ENCODE assay signal across 1 cellular context in the genomic region with DNA sequence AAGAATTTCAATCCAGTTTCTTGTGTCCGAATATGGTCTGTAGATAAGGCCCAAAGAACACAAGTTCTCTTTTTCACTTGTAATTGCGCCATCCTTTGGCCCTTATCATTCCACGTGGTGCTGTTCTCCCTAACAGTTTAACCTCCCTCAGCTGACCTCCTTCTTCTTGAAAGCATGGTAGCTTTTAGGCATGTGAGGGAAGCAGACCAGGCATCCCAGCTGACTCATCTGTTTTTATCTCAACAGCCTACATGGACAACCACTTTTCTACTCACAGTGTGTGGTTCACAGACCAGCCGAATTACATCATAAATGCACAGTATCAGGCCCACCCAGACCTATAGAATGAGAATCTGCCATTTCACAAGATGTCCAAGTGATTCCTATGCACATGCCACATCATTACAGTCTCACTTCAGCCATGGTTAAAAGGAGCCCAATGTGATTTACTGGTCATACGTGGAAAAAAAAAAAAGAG.
TF ChIP-seq lines count a peak whose summit lies in the region.

No MANE protein-coding gene starts in this region.

TF ChIP-seq in HepG2, 621 proteins besides CTCF, POLR2A, EP300 and RAD21 (continued from another document and continues in another):
- TF ChIP-seq ZNF576 (CRISPR knock-in tag; IDR thresholded peaks at IDR 0.05) (no peak), SMARCC2 (IDR thresholded peaks at IDR 0.05) (no peak), MEF2D (CRISPR knock-in tag; IDR thresholded peaks at IDR 0.05) (no peak), NONO (IDR thresholded peaks at IDR 0.05) (no peak), NONO (CRISPR knock-in tag; conservative IDR thresholded peaks at IDR 0.05) (0 out of 2 replicates have a peak, but pooled peaks have one; percentile 18), SOX6 (IDR thresholded peaks at IDR 0.05) (no peak), SOX6 (CRISPR knock-in tag; IDR thresholded peaks at IDR 0.05) (peak; percentile 79), ZSCAN9 (CRISPR knock-in tag; IDR thresholded peaks at IDR 0.05; ENCODE audit: borderline replicate concordance) (peak; percentile 50; the same call in 1 of the 2 replicates), XRCC5 (optimal IDR thresholded peaks at IDR 0.05; ENCODE audit: low read length) (peak; percentile 29), HNRNPK (IDR thresholded peaks at IDR 0.05; ENCODE audit: low read depth, low read length, poor library complexity, severe bottlenecking) (no peak), ZNF644 (CRISPR knock-in tag; IDR thresholded peaks at IDR 0.05; ENCODE audit: low read depth) (peak; percentile 94), SMYD3 (CRISPR knock-in tag; IDR thresholded peaks at IDR 0.05) (0 out of 2 replicates have a peak, but pooled peaks have one; percentile 37), SNAPC4 (CRISPR knock-in tag; IDR thresholded peaks at IDR 0.05) (no peak), GATA4 (IDR thresholded peaks at IDR 0.05; ENCODE audit: borderline replicate concordance, low read depth) (peak; percentile 67; the same call in 1 of the 2 replicates), MTERF4 (CRISPR knock-in tag; IDR thresholded peaks at IDR 0.05) (no peak), ZNF780A (CRISPR knock-in tag; IDR thresholded peaks at IDR 0.05) (no peak), NKX3-1 (CRISPR knock-in tag; IDR thresholded peaks at IDR 0.05) (no peak), HMGXB3 (CRISPR knock-in tag; IDR thresholded peaks at IDR 0.05; ENCODE audit: borderline replicate concordance) (peak; percentile 63; the same call in 1 of the 2 replicates), YY1 (IDR thresholded peaks at IDR 0.05; ENCODE audit: insufficient read depth, insufficient replicate concordance, low read depth, low read length) (no peak), CSRNP1 (CRISPR knock-in tag; IDR thresholded peaks at IDR 0.05) (no peak), ZNF672 (CRISPR knock-in tag; IDR thresholded peaks at IDR 0.05) (no peak), NFYB (CRISPR knock-in tag; IDR thresholded peaks at IDR 0.05) (no peak), PREB (CRISPR knock-in tag; IDR thresholded peaks at IDR 0.05) (no peak), ZNF556 (CRISPR knock-in tag; IDR thresholded peaks at IDR 0.05; ENCODE audit: borderline replicate concordance) (no peak), SKI (IDR thresholded peaks at IDR 0.05; ENCODE audit: partially characterized antibody) (no peak), HDAC1 (CRISPR knock-in tag; IDR thresholded peaks at IDR 0.05) (peak; percentile 57; the same call in 1 of the 2 replicates), ZNF460 (CRISPR knock-in tag; IDR thresholded peaks at IDR 0.05; ENCODE audit: borderline replicate concordance) (no peak), ZNF570 (CRISPR knock-in tag; IDR thresholded peaks at IDR 0.05; ENCODE audit: borderline replicate concordance) (no peak), FOXK2 (IDR thresholded peaks at IDR 0.05) (no peak), MED1 (CRISPR knock-in tag; IDR thresholded peaks at IDR 0.05) (peak; percentile 89), SRF (IDR thresholded peaks at IDR 0.05; ENCODE audit: low read depth, low read length) (peak; percentile 55; the same call in 1 of the 2 replicates), ZNF83 (CRISPR knock-in tag; IDR thresholded peaks at IDR 0.05; ENCODE audit: borderline replicate concordance) (no peak), KDM6A (CRISPR knock-in tag; IDR thresholded peaks at IDR 0.05; ENCODE audit: low read depth) (0 out of 2 replicates have a peak, but pooled peaks have one; percentile 30), FOXP4 (CRISPR knock-in tag; IDR thresholded peaks at IDR 0.05) (peak; percentile 79)
- TF ChIP-seq, protein P1, sequence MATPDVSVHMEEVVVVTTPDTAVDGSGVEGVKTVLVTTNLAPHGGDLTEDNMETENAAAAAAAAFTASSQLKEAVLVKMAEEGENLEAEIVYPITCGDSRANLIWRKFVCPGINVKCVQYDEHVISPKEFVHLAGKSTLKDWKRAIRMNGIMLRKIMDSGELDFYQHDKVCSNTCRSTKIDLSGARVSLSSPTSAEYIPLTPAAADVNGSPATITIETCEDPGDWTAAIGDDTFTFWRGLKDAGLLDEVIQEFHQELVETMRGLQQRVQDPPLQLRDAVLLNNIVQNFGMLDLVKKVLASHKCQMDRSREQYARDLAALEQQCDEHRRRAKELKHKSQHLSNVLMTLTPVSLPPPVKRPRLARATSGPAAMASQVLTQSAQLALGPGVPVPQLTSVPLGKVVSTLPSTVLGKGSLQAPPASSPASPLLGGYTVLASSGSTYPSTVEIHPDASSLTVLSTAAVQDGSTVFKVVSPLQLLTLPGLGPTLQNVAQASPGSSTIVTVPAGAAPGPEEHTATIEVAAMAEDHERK (CRISPR knock-in tag; IDR thresholded peaks at IDR 0.05; ENCODE audit: low read depth): no peak
- TF ChIP-seq, protein P2, sequence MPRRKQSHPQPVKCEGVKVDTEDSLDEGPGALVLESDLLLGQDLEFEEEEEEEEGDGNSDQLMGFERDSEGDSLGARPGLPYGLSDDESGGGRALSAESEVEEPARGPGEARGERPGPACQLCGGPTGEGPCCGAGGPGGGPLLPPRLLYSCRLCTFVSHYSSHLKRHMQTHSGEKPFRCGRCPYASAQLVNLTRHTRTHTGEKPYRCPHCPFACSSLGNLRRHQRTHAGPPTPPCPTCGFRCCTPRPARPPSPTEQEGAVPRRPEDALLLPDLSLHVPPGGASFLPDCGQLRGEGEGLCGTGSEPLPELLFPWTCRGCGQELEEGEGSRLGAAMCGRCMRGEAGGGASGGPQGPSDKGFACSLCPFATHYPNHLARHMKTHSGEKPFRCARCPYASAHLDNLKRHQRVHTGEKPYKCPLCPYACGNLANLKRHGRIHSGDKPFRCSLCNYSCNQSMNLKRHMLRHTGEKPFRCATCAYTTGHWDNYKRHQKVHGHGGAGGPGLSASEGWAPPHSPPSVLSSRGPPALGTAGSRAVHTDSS (CRISPR knock-in tag; conservative IDR thresholded peaks at IDR 0.05): no peak
- TF ChIP-seq, protein P3, sequence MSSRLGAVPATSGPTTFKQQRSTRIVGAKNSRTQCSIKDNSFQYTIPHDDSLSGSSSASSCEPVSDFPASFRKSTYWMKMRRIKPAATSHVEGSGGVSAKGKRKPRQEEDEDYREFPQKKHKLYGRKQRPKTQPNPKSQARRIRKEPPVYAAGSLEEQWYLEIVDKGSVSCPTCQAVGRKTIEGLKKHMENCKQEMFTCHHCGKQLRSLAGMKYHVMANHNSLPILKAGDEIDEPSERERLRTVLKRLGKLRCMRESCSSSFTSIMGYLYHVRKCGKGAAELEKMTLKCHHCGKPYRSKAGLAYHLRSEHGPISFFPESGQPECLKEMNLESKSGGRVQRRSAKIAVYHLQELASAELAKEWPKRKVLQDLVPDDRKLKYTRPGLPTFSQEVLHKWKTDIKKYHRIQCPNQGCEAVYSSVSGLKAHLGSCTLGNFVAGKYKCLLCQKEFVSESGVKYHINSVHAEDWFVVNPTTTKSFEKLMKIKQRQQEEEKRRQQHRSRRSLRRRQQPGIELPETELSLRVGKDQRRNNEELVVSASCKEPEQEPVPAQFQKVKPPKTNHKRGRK (CRISPR knock-in tag; IDR thresholded peaks at IDR 0.05): no peak
